ENCODE assay signal across 9 cellular contexts in genomic region chr22:23522642-23523251, GRCh38. TPM values are rescaled to one million over a fixed set of nuclear protein-coding genes. Genes with fewer than 3 reads are reported as not detected.
A peak's percentile ranks its signal among the peaks of the same experiment; 100 is the strongest.
DNase-seq lines count a peak whose midpoint lies in the region; ATAC-seq and TF ChIP-seq lines count a peak whose summit lies in the region.
"Had no signal": no experiment of that assay in that cellular context is flagged by ENCODE, and none has a peak within 500 bp of the region (broad histone marks: within the 10 kb centered on the region; RNA-seq: fewer than 3 reads in every experiment).

No MANE protein-coding gene starts in this region.

- H3K4me1 ChIP-seq in A673 (ENCODE audit: insufficient read depth, low read length, poor library complexity, severe bottlenecking): peaks cover 28% of the 10 kb centered on the region
- H3K4me1 ChIP-seq in IMR-90 (ENCODE audit: control insufficient read depth, insufficient read depth, low read length): peaks cover 9% of the 10 kb centered on the region
- peaks cover 27 to 29% of the 10 kb centered on the region in 2 donors for H3K4me1 ChIP-seq in mucosa of rectum (ENCODE audit: control insufficient read depth in 2 of 2, insufficient read depth in 2 of 2, low read length in 2 of 2)
- H3K4me1 ChIP-seq in Karpas-422 (ENCODE audit: low read length): peaks cover 15% of the 10 kb centered on the region

- TF ChIP-seq CTCF in A673 (conservative IDR thresholded peaks at IDR 0.05; ENCODE audit: low read depth, low read length) (no peak), IMR-90 (conservative IDR thresholded peaks at IDR 0.05; ENCODE audit: low read depth, low read length) (no peak), dorsolateral prefrontal cortex (IDR thresholded peaks at IDR 0.05 in 54 of 56, conservative IDR thresholded peaks at IDR 0.05 in 2 of 56; ENCODE audit: low read depth in 1 of 56, partially characterized antibody in 56 of 56) (no peak), GM10266 (IDR thresholded peaks at IDR 0.05; ENCODE audit: control insufficient read depth, insufficient read depth, low read depth, missing control alignments) (no peak)

- H3K79me1 ChIP-seq in IMR-90 (ENCODE audit: low read depth in 1 of 2, low read length in 2 of 2): no peaks in the 10 kb centered on the region

- no peak overlapping the region; the same call in 1 of the 2 replicates for H2AK5ac ChIP-seq in IMR-90 (ENCODE audit: low read depth, low read length)

- H3K9ac ChIP-seq in IMR-90 (ENCODE audit: low read depth, low read length) (no peak overlapping the region), mucosa of rectum (ENCODE audit: low read depth in 1 of 2, low read length in 2 of 2) (peak overlapping the region; percentile 34 to 54), Karpas-422 (ENCODE audit: low read length) (no peak overlapping the region)

- no peaks in the 10 kb centered on the region for H4K20me1 ChIP-seq in IMR-90 (ENCODE audit: insufficient read depth, low read length)
- H4K20me1 ChIP-seq in Karpas-422 (ENCODE audit: insufficient read depth, low read depth, low read length): no peaks in the 10 kb centered on the region

- no peak overlapping the region for H3K14ac ChIP-seq in IMR-90 (replicated peaks; ENCODE audit: low read depth, low read length)

- no peak for TF ChIP-seq POLR2A in IMR-90 (IDR thresholded peaks at IDR 0.05; ENCODE audit: low read depth, low read length)

- in situ Hi-C loops in IMR-90 (cut with MboI; ENCODE audit: low sequenced_read_pairs): loop anchor here (10.0 kb wide), 1 partner anchor 322 kb away; no protein-coding TSS in a partner anchor

- no peak for ATAC-seq in IMR-90 (ENCODE audit: low read depth)
- no peak for ATAC-seq in HG03565 (IDR thresholded peaks at IDR 0.05; ENCODE audit: unreplicated experiment)

- no peaks in the 10 kb centered on the region for H3K36me3 ChIP-seq in A673 (ENCODE audit: insufficient read depth, low read length, poor library complexity, severe bottlenecking)
- H3K36me3 ChIP-seq in IMR-90 (ENCODE audit: control insufficient read depth, insufficient read depth, low read length): no peaks in the 10 kb centered on the region
- no peaks in the 10 kb centered on the region for H3K36me3 ChIP-seq in mucosa of rectum (ENCODE audit: control insufficient read depth in 2 of 2, insufficient read depth in 2 of 2, low read length in 2 of 2)
- H3K36me3 ChIP-seq in Karpas-422 (ENCODE audit: insufficient read depth, low read length): no peaks in the 10 kb centered on the region

- no peaks in the 10 kb centered on the region for H3K79me2 ChIP-seq in Karpas-422 (ENCODE audit: low read length)

- no peak overlapping the region for H2AK9ac ChIP-seq in IMR-90 (replicated peaks; ENCODE audit: low read depth, low read length, poor library complexity)

- no peak overlapping the region for H3K18ac ChIP-seq in IMR-90 (ENCODE audit: low read depth, low read length)

- H3K9me3 ChIP-seq in A673 (ENCODE audit: low read depth, low read length, poor library complexity, severe bottlenecking) (no peaks in the 10 kb centered on the region), IMR-90 (ENCODE audit: control insufficient read depth, insufficient read depth, low read length) (no peaks in the 10 kb centered on the region), mucosa of rectum (ENCODE audit: control insufficient read depth in 2 of 2, low read length in 2 of 2) (no peaks in the 10 kb centered on the region), Karpas-422 (ENCODE audit: low read length) (no peaks in the 10 kb centered on the region)

- intact Hi-C loops in A673 (cut with micrococcal nuclease; ENCODE audit: unreplicated experiment) (no loop called here), IMR-90 (cut with micrococcal nuclease) (loop anchor here (5.0 kb wide), 1 partner anchor 120 kb away; no protein-coding TSS in a partner anchor), dorsolateral prefrontal cortex (cut with DNase I) (loop anchor here in 1 of 2 donors (10.0 kb wide), 1 partner anchor 138 kb away; no protein-coding TSS in a partner anchor)

- H3K56ac ChIP-seq in IMR-90 (ENCODE audit: extremely low read depth, insufficient read depth, low read length): no peak overlapping the region

- no peak overlapping the region for H3K23ac ChIP-seq in IMR-90 (ENCODE audit: low read depth, low read length)

- dilution Hi-C loops in IMR-90 (cut with HindIII; ENCODE audit: low sequenced_read_pairs, unreplicated experiment): no loop called here

- POLR2A ChIA-PET in A673 (lab: Charles Lee; ENCODE audit: low non-redundant PET): no interaction called here
- POLR2A ChIA-PET in IMR-90 (lab: Charles Lee; ENCODE audit: unreplicated experiment): no interaction called here

- peak overlapping the region; percentile 10 to 49; a peak in 1 of 4 replicates for H4K8ac ChIP-seq in IMR-90 (ENCODE audit: low read depth in 2 of 2, low read length in 2 of 2)

- no peak overlapping the region; the same call in 1 of the 2 replicates for H4K5ac ChIP-seq in IMR-90 (ENCODE audit: low read depth, low read length)

- no peak for DNase-seq in A673 (ENCODE audit: low spot score)
- no peak for DNase-seq in IMR-90
- DNase-seq in dorsolateral prefrontal cortex: peak in 3 of 10 donors; percentile 26 to 53 (median 35)
- no peak for DNase-seq in Karpas-422
- no peak for DNase-seq in activated naive CD4-positive, alpha-beta T cell (lab: John Stamatoyannopoulos, UW)
- no peak for DNase-seq in GM10266 (ENCODE audit: extremely low spot score)

- no peak overlapping the region; the same call in 1 of the 2 replicates for H2BK120ac ChIP-seq in IMR-90 (ENCODE audit: low read depth, low read length)

- H3K4me2 ChIP-seq in IMR-90 (ENCODE audit: low read depth, low read length) (no peak overlapping the region; the same call in 1 of the 2 replicates), Karpas-422 (ENCODE audit: low read depth, low read length, poor library complexity, severe bottlenecking) (no peak overlapping the region)

- 5% methylated on average over 9 of the region's 37 CpGs; no CpG with 5 or more reads in 1 of the 2 experiments for WGBS in IMR-90 (ENCODE audit: extremely low coverage in 2 of 2, insufficient read length in 1 of 2), 2 experiments

- H2BK5ac ChIP-seq in IMR-90 (ENCODE audit: low read depth, low read length, poor library complexity, severe bottlenecking): no peak overlapping the region

- H3K9me1 ChIP-seq in IMR-90 (ENCODE audit: insufficient read depth, low read length): no peaks in the 10 kb centered on the region

- H3K4me3 ChIP-seq in A673 (ENCODE audit: low read depth, low read length, poor library complexity, severe bottlenecking) (no peak overlapping the region), IMR-90 (ENCODE audit: insufficient read depth, low read depth, low read length) (no peak overlapping the region), dorsolateral prefrontal cortex (peak overlapping the region in 43 of 59 donors; percentile 17 to 72 (median 62)), mucosa of rectum (ENCODE audit: low read length in 2 of 2) (no peak overlapping the region), Karpas-422 (ENCODE audit: low read length) (no peak overlapping the region)

- 0 out of 2 replicates have a peak overlapping the region, but pooled peaks have one; percentile 3 for H3K4ac ChIP-seq in IMR-90 (ENCODE audit: low read depth, low read length)

- no peak overlapping the region for H2BK20ac ChIP-seq in IMR-90 (ENCODE audit: low read depth, low read length)

- H3K9me2 ChIP-seq in Karpas-422 (replicated peaks; ENCODE audit: insufficient read depth, low read length): no peaks in the 10 kb centered on the region

- CTCF ChIA-PET in A673 (lab: Charles Lee) (no interaction called here), IMR-90 (lab: Yijun Ruan, JAX) (no interaction called here)

- H3K27me3 ChIP-seq in A673 (replicated peaks; ENCODE audit: insufficient read depth, low read depth, low read length, poor library complexity) (no peaks in the 10 kb centered on the region), IMR-90 (ENCODE audit: control insufficient read depth, insufficient read depth, low read length) (no peaks in the 10 kb centered on the region), dorsolateral prefrontal cortex (no peaks in the 10 kb centered on the region), mucosa of rectum (ENCODE audit: control insufficient read depth in 2 of 2, insufficient read depth in 2 of 2, low read length in 2 of 2) (no peaks in the 10 kb centered on the region), Karpas-422 (ENCODE audit: low read length) (no peaks in the 10 kb centered on the region)

- TF ChIP-seq RAD21 in IMR-90 (IDR thresholded peaks at IDR 0.05; ENCODE audit: low read length): no peak

- no TSS peak for BruUV-seq in A673 (replicated peaks; lab: Mats Ljungman, UMichigan)
- BruUV-seq in IMR-90 (replicated peaks; lab: Mats Ljungman, UMichigan): no TSS peak

- H3K27ac ChIP-seq in A673 (ENCODE audit: low read depth, low read length, poor library complexity, severe bottlenecking) (peak overlapping the region; percentile 97), IMR-90 (ENCODE audit: insufficient read depth, low read length) (no peak overlapping the region), dorsolateral prefrontal cortex (peak overlapping the region in 56 of 59 donors; percentile 9 to 98 (median 92)), mucosa of rectum (ENCODE audit: low read depth in 2 of 2, low read length in 2 of 2) (peak overlapping the region; percentile 90), Karpas-422 (ENCODE audit: low read length) (no peak overlapping the region)
- H3K27ac ChIP-seq: KMS-11 had no signal

- H4K91ac ChIP-seq in IMR-90 (ENCODE audit: insufficient read depth, low read depth, low read length): no peak overlapping the region

- no peak overlapping the region for H2BK15ac ChIP-seq in IMR-90 (ENCODE audit: low read depth, low read length)

- H2AFZ ChIP-seq in IMR-90 (replicated peaks; ENCODE audit: low read length, poor library complexity) (peak overlapping the region; percentile 82), Karpas-422 (ENCODE audit: low read length) (no peak overlapping the region)

TF ChIP-seq in IMR-90, 13 proteins besides CTCF, POLR2A, EP300 and RAD21 (continues in another document):
- TF ChIP-seq ELK1 (IDR thresholded peaks at IDR 0.05; ENCODE audit: borderline replicate concordance, low read depth, low read length): no peak

RNA-seq across cellular contexts. Expression of gene IGLL1, which starts 57.3 kb away (rescaled TPM):
- not detected in 2 replicates for total RNA-seq in A673 (2021)
- not detected in 2 replicates for total RNA-seq in IMR-90 (2012; rRNA removed)
- polyA plus RNA-seq in IMR-90 (2012; rRNA removed): not detected in 2 replicates
- polyA plus RNA-seq in IMR-90 (2012; cell fraction: cytosol; rRNA removed): not detected in 2 replicates
- not detected in 2 replicates for polyA plus RNA-seq in IMR-90 (2012; cell fraction: nucleus; rRNA removed; ENCODE audit: low replicate concordance)
- total RNA-seq in dorsolateral prefrontal cortex: 1 to 10 TPM in 6 of 120 experiments, under 1 TPM in 5, not detected in 109; 0.71 to 2.0 (median 1.1) TPM
- 100 and 171 TPM in 2 replicates for total RNA-seq in Karpas-422 (2014; rRNA removed; shearing (Covaris generic); ENCODE audit: low replicate concordance)

Comparison
In these comparisons a context has a peak if more than half of its experiments do, and no peak if none do; other contexts are left out.
1. H3K27ac ChIP-seq: peak in A673 (single experiment), dorsolateral prefrontal cortex (56 of 59) and mucosa of rectum (2 of 2); none in IMR-90 (single experiment) and Karpas-422 (single experiment).
2. H3K4me3 ChIP-seq: peak in dorsolateral prefrontal cortex (43 of 59); none in A673 (single experiment), IMR-90 (single experiment), mucosa of rectum (0 of 2) and Karpas-422 (single experiment).
3. H3K9ac ChIP-seq: peak in mucosa of rectum (2 of 2); none in IMR-90 (single experiment) and Karpas-422 (single experiment).
4. RNA of gene IGLL1, which starts 57.3 kb away (total RNA-seq): 100 to 171 TPM in Karpas-422; not detected in A673, not detected in IMR-90 and 0.71 to 2.0 TPM in dorsolateral prefrontal cortex; every median in the first group is over 10 times any median in the second.